Comparison of ENCODE assay signal across 1 cellular context in the genomic region with DNA sequence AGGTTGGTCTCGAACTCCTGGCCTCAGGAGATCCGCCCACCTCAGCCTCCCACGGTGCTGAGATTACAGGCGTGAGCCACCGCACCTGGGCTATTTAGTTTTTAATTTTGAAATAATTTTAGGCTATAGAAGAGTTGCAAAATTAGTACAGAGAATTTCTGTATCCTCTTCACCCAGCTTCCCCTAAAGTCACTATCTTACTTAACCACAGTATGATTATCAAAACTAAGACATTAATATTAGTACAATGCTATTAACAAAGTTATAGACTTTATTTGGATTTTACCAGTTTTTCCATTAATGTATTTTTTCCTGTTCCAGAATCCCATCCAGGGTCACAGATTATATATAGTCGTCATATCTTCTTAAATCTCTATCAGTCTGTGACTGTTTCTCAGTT.
TF ChIP-seq lines count a peak whose summit lies in the region.

No MANE protein-coding gene starts in this region.

TF ChIP-seq in A549, 52 proteins besides CTCF, POLR2A, EP300 and RAD21 (continued from another document):
- TF ChIP-seq, protein P1, sequence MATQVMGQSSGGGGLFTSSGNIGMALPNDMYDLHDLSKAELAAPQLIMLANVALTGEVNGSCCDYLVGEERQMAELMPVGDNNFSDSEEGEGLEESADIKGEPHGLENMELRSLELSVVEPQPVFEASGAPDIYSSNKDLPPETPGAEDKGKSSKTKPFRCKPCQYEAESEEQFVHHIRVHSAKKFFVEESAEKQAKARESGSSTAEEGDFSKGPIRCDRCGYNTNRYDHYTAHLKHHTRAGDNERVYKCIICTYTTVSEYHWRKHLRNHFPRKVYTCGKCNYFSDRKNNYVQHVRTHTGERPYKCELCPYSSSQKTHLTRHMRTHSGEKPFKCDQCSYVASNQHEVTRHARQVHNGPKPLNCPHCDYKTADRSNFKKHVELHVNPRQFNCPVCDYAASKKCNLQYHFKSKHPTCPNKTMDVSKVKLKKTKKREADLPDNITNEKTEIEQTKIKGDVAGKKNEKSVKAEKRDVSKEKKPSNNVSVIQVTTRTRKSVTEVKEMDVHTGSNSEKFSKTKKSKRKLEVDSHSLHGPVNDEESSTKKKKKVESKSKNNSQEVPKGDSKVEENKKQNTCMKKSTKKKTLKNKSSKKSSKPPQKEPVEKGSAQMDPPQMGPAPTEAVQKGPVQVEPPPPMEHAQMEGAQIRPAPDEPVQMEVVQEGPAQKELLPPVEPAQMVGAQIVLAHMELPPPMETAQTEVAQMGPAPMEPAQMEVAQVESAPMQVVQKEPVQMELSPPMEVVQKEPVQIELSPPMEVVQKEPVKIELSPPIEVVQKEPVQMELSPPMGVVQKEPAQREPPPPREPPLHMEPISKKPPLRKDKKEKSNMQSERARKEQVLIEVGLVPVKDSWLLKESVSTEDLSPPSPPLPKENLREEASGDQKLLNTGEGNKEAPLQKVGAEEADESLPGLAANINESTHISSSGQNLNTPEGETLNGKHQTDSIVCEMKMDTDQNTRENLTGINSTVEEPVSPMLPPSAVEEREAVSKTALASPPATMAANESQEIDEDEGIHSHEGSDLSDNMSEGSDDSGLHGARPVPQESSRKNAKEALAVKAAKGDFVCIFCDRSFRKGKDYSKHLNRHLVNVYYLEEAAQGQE (IDR thresholded peaks at IDR 0.05) = no peak
